Comparison of ENCODE assay signal across 1 cellular context in the genomic region with DNA sequence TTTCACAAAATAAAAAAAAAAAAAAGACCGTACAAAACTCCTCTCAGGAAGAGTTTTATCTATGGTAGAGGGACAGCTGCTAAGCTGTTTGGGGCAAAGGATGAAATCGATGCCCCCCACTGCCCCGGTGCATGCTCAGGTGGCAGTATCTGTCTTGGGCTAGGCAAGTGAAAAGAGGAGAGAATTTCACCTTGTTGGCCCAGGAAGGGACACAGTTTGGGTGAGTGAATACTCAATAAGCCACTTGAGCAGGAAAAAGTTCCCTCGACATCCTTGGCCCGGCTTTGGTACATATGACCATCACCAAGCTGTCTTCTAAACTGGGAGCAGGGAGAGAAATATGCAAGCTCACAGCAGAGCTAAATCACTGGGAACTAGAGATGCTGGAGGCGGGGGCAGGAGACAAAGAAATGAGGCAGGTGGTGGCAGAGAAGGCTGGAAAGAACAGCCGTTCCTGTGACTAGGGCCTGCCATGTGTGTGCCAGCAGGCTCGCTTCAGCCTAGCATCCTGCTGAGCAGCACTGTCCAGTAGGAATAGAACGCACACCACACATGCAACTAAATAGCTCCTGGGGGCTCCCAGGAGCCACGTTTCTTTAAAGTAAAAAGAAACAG.
TF ChIP-seq lines count a peak whose summit lies in the region.

No MANE protein-coding gene starts in this region.

TF ChIP-seq in neural cell, 6 proteins besides CTCF, POLR2A, EP300 and RAD21 (continued from another document):
- no peak for TF ChIP-seq EZH2 (IDR thresholded peaks at IDR 0.05; ENCODE audit: borderline replicate concordance, insufficient read depth, low read length, poor library complexity, severe bottlenecking)
- TF ChIP-seq MXI1 (conservative IDR thresholded peaks at IDR 0.05; ENCODE audit: poor library complexity, severe bottlenecking): no peak
